1 cellular context compared by ENCODE assay signal in genomic region chr7:22447008-22447407, GRCh38.
TF ChIP-seq lines count a peak whose summit lies in the region.

No MANE protein-coding gene starts in this region.

TF ChIP-seq in GM12878, 131 proteins besides CTCF, POLR2A, EP300 and RAD21 (continued from another document):
- TF ChIP-seq ZNF687 (IDR thresholded peaks at IDR 0.05) (peak; percentile 18; the same call in 1 of the 2 replicates), SREBF1 (IDR thresholded peaks at IDR 0.05; ENCODE audit: low read length) (no peak), ZNF207 (IDR thresholded peaks at IDR 0.05; ENCODE audit: borderline replicate concordance) (no peak)
